ENCODE assay signal across 20 cellular contexts in the genomic region with DNA sequence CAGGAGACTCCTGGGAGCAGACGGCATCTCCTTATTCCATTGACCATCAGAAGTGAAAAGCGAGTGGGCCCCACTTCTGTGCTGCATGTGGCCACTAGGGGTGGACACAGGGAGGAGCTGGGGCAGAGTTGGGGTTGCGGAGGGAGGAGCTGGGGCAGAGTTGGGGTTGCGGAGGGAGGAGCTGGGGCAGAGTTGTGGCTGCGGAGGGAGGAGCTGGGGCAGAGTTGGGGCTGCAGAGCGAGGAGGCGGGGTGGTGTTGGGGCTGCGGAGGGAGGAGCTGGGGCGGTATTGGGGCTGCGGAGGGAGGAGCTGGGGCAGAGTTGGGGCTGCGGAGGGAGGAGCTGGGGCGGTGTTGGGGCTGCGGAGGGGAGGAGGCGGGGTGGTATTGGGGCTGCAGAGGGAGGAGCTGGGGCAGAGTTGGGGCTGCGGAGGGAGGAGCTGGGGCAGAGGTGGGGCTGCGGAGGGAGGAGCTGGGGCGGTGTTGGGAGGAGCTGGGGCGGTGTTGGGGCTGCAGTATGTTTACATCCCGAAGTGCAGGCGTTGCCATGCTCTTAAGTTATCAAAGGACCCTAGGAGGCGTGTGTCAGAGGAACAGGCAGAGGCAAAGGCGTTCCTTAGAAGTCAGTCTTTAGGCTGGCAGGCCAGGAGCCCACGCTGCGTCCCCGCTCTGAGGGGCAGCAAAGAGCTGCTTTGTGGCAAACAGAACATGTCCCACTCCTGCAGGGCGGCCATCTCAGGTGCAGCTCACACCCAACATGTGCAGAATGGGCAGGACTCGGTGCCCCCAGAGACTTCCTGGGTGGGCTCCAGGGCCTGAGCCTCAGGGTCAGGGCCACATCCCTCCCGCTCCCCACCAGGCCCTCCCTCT.
DNase-seq lines count a peak whose midpoint lies in the region; ATAC-seq and TF ChIP-seq lines count a peak whose summit lies in the region.
"Had no signal": no experiment of that assay in that cellular context is flagged by ENCODE, and none has a peak within 500 bp of the region (broad histone marks: within the 10 kb centered on the region; RNA-seq: fewer than 3 reads in every experiment).

No MANE protein-coding gene starts in this region.

- no peak overlapping the region for H3K27ac ChIP-seq in A673 (ENCODE audit: low read depth, low read length, poor library complexity, severe bottlenecking)
- peak overlapping the region in 1 of 2 donors; percentile 57 for H3K27ac ChIP-seq in lung (ENCODE audit: low read depth in 1 of 2, low read length in 1 of 2)
- H3K27ac ChIP-seq in WERI-Rb-1 = no peak overlapping the region
- H3K27ac ChIP-seq: colonic mucosa, GM23248, HL-60 had no signal

- peak; percentile 62 for ATAC-seq in lung (ENCODE audit: insufficient read depth, low FRiP score)
- no peak for ATAC-seq in GM21360 (IDR thresholded peaks at IDR 0.05; ENCODE audit: unreplicated experiment)
- no peak for ATAC-seq in GM19023 (IDR thresholded peaks at IDR 0.05; ENCODE audit: unreplicated experiment)
- ATAC-seq: esophagus mucosa, GM12878 had no signal

- H3K4me1 ChIP-seq in A673 (ENCODE audit: insufficient read depth, low read length, poor library complexity, severe bottlenecking) (no peaks in the 10 kb centered on the region), lung (ENCODE audit: control insufficient read depth in 2 of 2, insufficient read depth in 2 of 2, low read length in 2 of 2) (peaks cover 0 to 11% of the 10 kb centered on the region in 2 donors)
- H3K4me1 ChIP-seq: colonic mucosa, pancreas had no signal

- H3K4me3 ChIP-seq in A673 (ENCODE audit: low read depth, low read length, poor library complexity, severe bottlenecking) (no peak overlapping the region), choroid plexus epithelial cell (ENCODE audit: low read depth, low read length) (no peak overlapping the region), lung (no peak overlapping the region), WERI-Rb-1 (ENCODE audit: low read depth, low read length) (no peak overlapping the region)
- H3K4me3 ChIP-seq: colonic mucosa, GM12878, GM23248, pancreas had no signal

- no peaks in the 10 kb centered on the region for H3K9me3 ChIP-seq in A673 (ENCODE audit: low read depth, low read length, poor library complexity, severe bottlenecking)
- H3K9me3 ChIP-seq in lung (ENCODE audit: control insufficient read depth in 2 of 2, insufficient read depth in 1 of 2, low read length in 1 of 2) = no peaks in the 10 kb centered on the region
- no peaks in the 10 kb centered on the region for H3K9me3 ChIP-seq in WERI-Rb-1 (ENCODE audit: severe bottlenecking)
- H3K9me3 ChIP-seq: colonic mucosa, pancreas had no signal

- H3K27me3 ChIP-seq in A673 (replicated peaks; ENCODE audit: insufficient read depth, low read depth, low read length, poor library complexity) = no peaks in the 10 kb centered on the region
- H3K27me3 ChIP-seq in lung (ENCODE audit: control insufficient read depth, insufficient read depth) = no peaks in the 10 kb centered on the region
- H3K27me3 ChIP-seq in WERI-Rb-1 (ENCODE audit: insufficient read depth, low read depth, severe bottlenecking) = no peaks in the 10 kb centered on the region
- H3K27me3 ChIP-seq: colonic mucosa, pancreas had no signal

- intact Hi-C loops in A673 (cut with micrococcal nuclease; ENCODE audit: unreplicated experiment) = no loop called here

- H3K36me3 ChIP-seq in A673 (ENCODE audit: insufficient read depth, low read length, poor library complexity, severe bottlenecking) = peaks cover 14% of the 10 kb centered on the region
- H3K36me3 ChIP-seq in lung (ENCODE audit: control insufficient read depth in 2 of 2, insufficient read depth in 2 of 2, low read length in 2 of 2) = peaks cover 0 to 18% of the 10 kb centered on the region in 2 donors
- 0 out of 2 replicates have a peak, but pooled peaks cover 4% of the 10 kb centered on the region for H3K36me3 ChIP-seq in WERI-Rb-1
- H3K36me3 ChIP-seq: colonic mucosa had no signal

- WGBS in lung, 2 donors = 77 to 87% methylated on average over 26 to 28 of the region's 28 CpGs

- BruUV-seq in A673 (replicated peaks; lab: Mats Ljungman, UMichigan) = no TSS peak

- CTCF ChIA-PET in A673 (lab: Charles Lee) = interaction anchor here (0.7 kb wide), 1 partner anchor 39 kb away, joined by 4 read pairs; no protein-coding TSS in a partner anchor

- POLR2A ChIA-PET in A673 (lab: Charles Lee; ENCODE audit: low non-redundant PET) = interaction anchor here (0.6 kb wide), 1 partner anchor 196 kb away, joined by 4 read pairs; no protein-coding TSS in a partner anchor

- TF ChIP-seq CTCF in A673 (conservative IDR thresholded peaks at IDR 0.05; ENCODE audit: low read depth, low read length) (no peak; the same call in 1 of the 2 replicates), GM12872 (IDR thresholded peaks at IDR 0.05; ENCODE audit: insufficient read depth, low read depth, low read length) (0 out of 3 replicates have a peak, but pooled peaks have one; percentile 1), choroid plexus epithelial cell (conservative IDR thresholded peaks at IDR 0.05; ENCODE audit: low read depth, low read length) (peak; percentile 26), lung (IDR thresholded peaks at IDR 0.05; ENCODE audit: control extremely low read depth, extremely low read depth) (no peak), WERI-Rb-1 (IDR thresholded peaks at IDR 0.05; ENCODE audit: low read depth, low read length) (no peak)

- DNase-seq in A673 (ENCODE audit: low spot score) = peak; percentile 24
- DNase-seq in choroid plexus epithelial cell (ENCODE audit: low read depth) = no peak
- peak; percentile 65 for DNase-seq in lung (ENCODE audit: low spot score)
- no peak for DNase-seq in C1 segment of cervical spinal cord (lab: John Stamatoyannopoulos, UW)
- no peak for DNase-seq in WERI-Rb-1
- DNase-seq: activated naive CD8-positive, alpha-beta T cell treated with anti-CD3 and anti-CD28 coated beads, Interleukin-2, amount 10 ng/mL, durations not matched to agents 7 days and 5 days; colonic mucosa; DND-41; GM23248; NCI-H1930; NCI-H82; SIG-M5; stimulated activated CD8-positive, alpha-beta memory T cell treated with anti-CD3 and anti-CD28 coated beads, Interleukin-4, amount 100 ng/mL, for 48 hours had no signal

Comparison
In these comparisons a context has a peak if more than half of its experiments do, and no peak if none do; other contexts are left out.
1. DNase-seq: peak in A673 (single experiment) and lung (single experiment); none in choroid plexus epithelial cell (single experiment), C1 segment of cervical spinal cord (0 of 14) and WERI-Rb-1 (single experiment).
2. CTCF ChIP-seq: peak in GM12872 (single experiment) and choroid plexus epithelial cell (single experiment); none in A673 (single experiment), lung (single experiment) and WERI-Rb-1 (single experiment).